In genomic region chr5:116848974-116849586, GRCh38 we compare ENCODE assay signal across 1 cellular context.
TF ChIP-seq lines count a peak whose summit lies in the region.

No MANE protein-coding gene starts in this region.

TF ChIP-seq in HepG2, 621 proteins besides CTCF, POLR2A, EP300 and RAD21 (continued from another document and continues in another):
- TF ChIP-seq ZBTB40 (IDR thresholded peaks at IDR 0.05), result no peak
- no peak for TF ChIP-seq ZBTB40 (CRISPR knock-in tag; IDR thresholded peaks at IDR 0.05)
- TF ChIP-seq BRD4 (CRISPR knock-in tag; IDR thresholded peaks at IDR 0.05), result no peak
- peak; percentile 71 for TF ChIP-seq CEBPG (CRISPR knock-in tag; IDR thresholded peaks at IDR 0.05)
- TF ChIP-seq MEF2D (CRISPR knock-in tag; IDR thresholded peaks at IDR 0.05), result 0 out of 2 replicates have a peak, but pooled peaks have one; percentile 27
- peak; percentile 61; the same call in 1 of the 2 replicates for TF ChIP-seq GATAD2A (CRISPR knock-in tag; IDR thresholded peaks at IDR 0.05)
- 0 out of 2 replicates have a peak, but pooled peaks have one; percentile 52 for TF ChIP-seq MIER3 (CRISPR knock-in tag; IDR thresholded peaks at IDR 0.05; ENCODE audit: borderline replicate concordance)
- TF ChIP-seq EHMT2 (IDR thresholded peaks at IDR 0.05; ENCODE audit: borderline replicate concordance, low read depth, low read length), result peak; percentile 67; the same call in 1 of the 2 replicates
- peak; percentile 32 for TF ChIP-seq TBL1XR1 (IDR thresholded peaks at IDR 0.05; ENCODE audit: borderline replicate concordance, low read length, partially characterized antibody)
- no peak for TF ChIP-seq SCMH1 (CRISPR knock-in tag; IDR thresholded peaks at IDR 0.05; ENCODE audit: borderline replicate concordance)
- TF ChIP-seq GLMP (CRISPR knock-in tag; IDR thresholded peaks at IDR 0.05; ENCODE audit: borderline replicate concordance), result no peak
- TF ChIP-seq ZSCAN31 (CRISPR knock-in tag; IDR thresholded peaks at IDR 0.05; ENCODE audit: low read depth), result no peak
- peak; percentile 76; the same call in 1 of the 2 replicates for TF ChIP-seq RXRA (CRISPR knock-in tag; IDR thresholded peaks at IDR 0.05)
- TF ChIP-seq SUZ12 (IDR thresholded peaks at IDR 0.05; ENCODE audit: low read depth, low read length), result no peak
- TF ChIP-seq ZNF124 (CRISPR knock-in tag; IDR thresholded peaks at IDR 0.05), result 0 out of 2 replicates have a peak, but pooled peaks have one; percentile 28
- TF ChIP-seq NFRKB (IDR thresholded peaks at IDR 0.05), result no peak
- TF ChIP-seq PBX3 (CRISPR knock-in tag; IDR thresholded peaks at IDR 0.05; ENCODE audit: borderline replicate concordance), result no peak
- TF ChIP-seq ZNF333 (CRISPR knock-in tag; IDR thresholded peaks at IDR 0.05; ENCODE audit: borderline replicate concordance), result no peak
- 0 out of 2 replicates have a peak, but pooled peaks have one; percentile 29 for TF ChIP-seq ZNF605 (CRISPR knock-in tag; IDR thresholded peaks at IDR 0.05)
- TF ChIP-seq THRA (CRISPR knock-in tag; IDR thresholded peaks at IDR 0.05; ENCODE audit: borderline replicate concordance), result no peak
- no peak for TF ChIP-seq SNAPC5 (CRISPR knock-in tag; IDR thresholded peaks at IDR 0.05; ENCODE audit: borderline replicate concordance)
- TF ChIP-seq ETV5 (CRISPR knock-in tag; IDR thresholded peaks at IDR 0.05; ENCODE audit: borderline replicate concordance), result no peak
- TF ChIP-seq FOXK2 (IDR thresholded peaks at IDR 0.05), result peak; percentile 43; the same call in 1 of the 2 replicates
- TF ChIP-seq ZNF777 (CRISPR knock-in tag; IDR thresholded peaks at IDR 0.05), result no peak
- no peak for TF ChIP-seq ZNF33B (CRISPR knock-in tag; IDR thresholded peaks at IDR 0.05)
- no peak for TF ChIP-seq DR1 (CRISPR knock-in tag; IDR thresholded peaks at IDR 0.05)
- no peak for TF ChIP-seq ZNF543 (CRISPR knock-in tag; IDR thresholded peaks at IDR 0.05)
- TF ChIP-seq PRDM10 (CRISPR knock-in tag; IDR thresholded peaks at IDR 0.05; ENCODE audit: low read depth), result no peak
- 0 out of 2 replicates have a peak, but pooled peaks have one; percentile 38 for TF ChIP-seq ZNF614 (CRISPR knock-in tag; IDR thresholded peaks at IDR 0.05; ENCODE audit: borderline replicate concordance)
- TF ChIP-seq JDP2 (CRISPR knock-in tag; IDR thresholded peaks at IDR 0.05; ENCODE audit: borderline replicate concordance), result no peak
- peak; percentile 64; the same call in 1 of the 2 replicates for TF ChIP-seq ZNF7 (CRISPR knock-in tag; IDR thresholded peaks at IDR 0.05)
- TF ChIP-seq ZNF816 (CRISPR knock-in tag; IDR thresholded peaks at IDR 0.05; ENCODE audit: borderline replicate concordance), result no peak
- TF ChIP-seq PITX1 (CRISPR knock-in tag; IDR thresholded peaks at IDR 0.05), result peak; percentile 34; the same call in 1 of the 2 replicates
- TF ChIP-seq SRSF4 (IDR thresholded peaks at IDR 0.05; ENCODE audit: low read depth, low read length, poor library complexity, severe bottlenecking), result no peak
- TF ChIP-seq, protein P1, sequence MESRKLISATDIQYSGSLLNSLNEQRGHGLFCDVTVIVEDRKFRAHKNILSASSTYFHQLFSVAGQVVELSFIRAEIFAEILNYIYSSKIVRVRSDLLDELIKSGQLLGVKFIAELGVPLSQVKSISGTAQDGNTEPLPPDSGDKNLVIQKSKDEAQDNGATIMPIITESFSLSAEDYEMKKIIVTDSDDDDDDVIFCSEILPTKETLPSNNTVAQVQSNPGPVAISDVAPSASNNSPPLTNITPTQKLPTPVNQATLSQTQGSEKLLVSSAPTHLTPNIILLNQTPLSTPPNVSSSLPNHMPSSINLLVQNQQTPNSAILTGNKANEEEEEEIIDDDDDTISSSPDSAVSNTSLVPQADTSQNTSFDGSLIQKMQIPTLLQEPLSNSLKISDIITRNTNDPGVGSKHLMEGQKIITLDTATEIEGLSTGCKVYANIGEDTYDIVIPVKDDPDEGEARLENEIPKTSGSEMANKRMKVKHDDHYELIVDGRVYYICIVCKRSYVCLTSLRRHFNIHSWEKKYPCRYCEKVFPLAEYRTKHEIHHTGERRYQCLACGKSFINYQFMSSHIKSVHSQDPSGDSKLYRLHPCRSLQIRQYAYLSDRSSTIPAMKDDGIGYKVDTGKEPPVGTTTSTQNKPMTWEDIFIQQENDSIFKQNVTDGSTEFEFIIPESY (CRISPR knock-in tag; IDR thresholded peaks at IDR 0.05), result no peak
- TF ChIP-seq, protein P2, sequence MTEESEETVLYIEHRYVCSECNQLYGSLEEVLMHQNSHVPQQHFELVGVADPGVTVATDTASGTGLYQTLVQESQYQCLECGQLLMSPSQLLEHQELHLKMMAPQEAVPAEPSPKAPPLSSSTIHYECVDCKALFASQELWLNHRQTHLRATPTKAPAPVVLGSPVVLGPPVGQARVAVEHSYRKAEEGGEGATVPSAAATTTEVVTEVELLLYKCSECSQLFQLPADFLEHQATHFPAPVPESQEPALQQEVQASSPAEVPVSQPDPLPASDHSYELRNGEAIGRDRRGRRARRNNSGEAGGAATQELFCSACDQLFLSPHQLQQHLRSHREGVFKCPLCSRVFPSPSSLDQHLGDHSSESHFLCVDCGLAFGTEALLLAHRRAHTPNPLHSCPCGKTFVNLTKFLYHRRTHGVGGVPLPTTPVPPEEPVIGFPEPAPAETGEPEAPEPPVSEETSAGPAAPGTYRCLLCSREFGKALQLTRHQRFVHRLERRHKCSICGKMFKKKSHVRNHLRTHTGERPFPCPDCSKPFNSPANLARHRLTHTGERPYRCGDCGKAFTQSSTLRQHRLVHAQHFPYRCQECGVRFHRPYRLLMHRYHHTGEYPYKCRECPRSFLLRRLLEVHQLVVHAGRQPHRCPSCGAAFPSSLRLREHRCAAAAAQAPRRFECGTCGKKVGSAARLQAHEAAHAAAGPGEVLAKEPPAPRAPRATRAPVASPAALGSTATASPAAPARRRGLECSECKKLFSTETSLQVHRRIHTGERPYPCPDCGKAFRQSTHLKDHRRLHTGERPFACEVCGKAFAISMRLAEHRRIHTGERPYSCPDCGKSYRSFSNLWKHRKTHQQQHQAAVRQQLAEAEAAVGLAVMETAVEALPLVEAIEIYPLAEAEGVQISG (CRISPR knock-in tag; IDR thresholded peaks at IDR 0.05), result peak; percentile 24; the same call in 1 of the 2 replicates
